ENCODE assay signal across 7 cellular contexts in the genomic region with DNA sequence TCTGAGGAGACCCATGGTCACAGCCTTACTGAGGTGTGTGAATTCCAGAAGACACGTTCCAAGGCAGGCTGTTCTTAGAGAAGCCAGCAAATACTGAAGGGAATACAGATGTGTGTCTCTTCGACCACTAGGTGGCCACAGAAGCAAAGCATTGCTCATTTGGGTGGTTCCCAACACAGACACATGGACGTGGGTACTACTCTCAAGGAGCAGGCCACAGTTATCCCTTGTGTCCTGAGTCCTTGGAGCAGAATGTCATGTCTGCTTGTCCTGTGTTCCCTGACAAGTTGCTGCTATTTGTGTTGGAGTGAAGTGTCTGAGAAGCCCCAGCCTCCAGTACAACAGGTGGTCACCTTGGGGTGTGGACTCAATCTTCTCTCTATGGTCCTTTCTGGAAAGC. TPM values are rescaled to one million over a fixed set of nuclear protein-coding genes. Genes with fewer than 3 reads are reported as not detected.
DNase-seq lines count a peak whose midpoint lies in the region; ATAC-seq and TF ChIP-seq lines count a peak whose summit lies in the region.

No MANE protein-coding gene starts in this region.

- H3K4me1 ChIP-seq in Karpas-422 (ENCODE audit: low read length): peaks cover 28% of the 10 kb centered on the region

- peak overlapping the region; percentile 86; the same call in 1 of the 2 replicates for H3K27ac ChIP-seq in Karpas-422 (ENCODE audit: low read length)

- no peak overlapping the region for H3K4me3 Mint-ChIP-seq in progenitor cell of endocrine pancreas (ENCODE audit: low read depth)

- peak overlapping the region; percentile 46; the same call in 1 of the 2 replicates for H3K9ac ChIP-seq in Karpas-422 (ENCODE audit: low read length)

- no peaks in the 10 kb centered on the region for H3K9me3 Mint-ChIP-seq in activated naive CD4-positive, alpha-beta T cell treated with anti-CD3 and anti-CD28 coated beads, Interleukin-2, amount 50 U/mL, for 72 hours
- no peaks in the 10 kb centered on the region for H3K9me3 Mint-ChIP-seq in progenitor cell of endocrine pancreas (ENCODE audit: low read depth)

- peak overlapping the region; percentile 87 to 91 for H3K27ac Mint-ChIP-seq in activated naive CD4-positive, alpha-beta T cell treated with anti-CD3 and anti-CD28 coated beads, Interleukin-2, amount 50 U/mL, for 72 hours
- no peak overlapping the region for H3K27ac Mint-ChIP-seq in progenitor cell of endocrine pancreas

- H3K9me2 ChIP-seq in Karpas-422 (replicated peaks; ENCODE audit: insufficient read depth, low read length): no peaks in the 10 kb centered on the region

- DNase-seq in Karpas-422 (peak; percentile 86), SHP77 treated with DMSO at 0.1 percent for 48 hours (lab: John Stamatoyannopoulos, UW) (peak; percentile 19), glomerular visceral epithelial cell (ENCODE audit: extremely low spot score) (peak; percentile 66), progenitor cell of endocrine pancreas (ENCODE audit: low spot score, unreplicated experiment) (peak; percentile 17)
- DNase-seq in activated naive CD4-positive, alpha-beta T cell treated with anti-CD3 and anti-CD28 coated beads, Interleukin-2, amount 50 U/mL, for 72 hours (ENCODE audit: low spot score in 2 of 2): peak; percentile 57 to 61

- TF ChIP-seq CTCF in GM12873 (IDR thresholded peaks at IDR 0.05; ENCODE audit: insufficient read depth, low read depth, low read length, missing control alignments) (peak; percentile 97), progenitor cell of endocrine pancreas (IDR thresholded peaks at IDR 0.05; ENCODE audit: unreplicated experiment) (peak; percentile 81)

- H2AFZ ChIP-seq in Karpas-422 (ENCODE audit: low read length): no peak overlapping the region

- peaks cover 0 to 7% of the 10 kb centered on the region in 2 donors for H3K36me3 Mint-ChIP-seq in activated naive CD4-positive, alpha-beta T cell treated with anti-CD3 and anti-CD28 coated beads, Interleukin-2, amount 50 U/mL, for 72 hours
- peaks cover 5% of the 10 kb centered on the region for H3K36me3 Mint-ChIP-seq in progenitor cell of endocrine pancreas (ENCODE audit: insufficient read depth)

- H3K4me2 ChIP-seq in Karpas-422 (ENCODE audit: low read depth, low read length, poor library complexity, severe bottlenecking): no peak overlapping the region

- H3K79me2 ChIP-seq in Karpas-422 (ENCODE audit: low read length): peaks cover 32% of the 10 kb centered on the region

- no peaks in the 10 kb centered on the region for H3K27me3 ChIP-seq in Karpas-422 (ENCODE audit: low read length)

- 0 out of 2 replicates have a peak, but pooled peaks cover 6% of the 10 kb centered on the region for H3K36me3 ChIP-seq in Karpas-422 (ENCODE audit: insufficient read depth, low read length)

- H3K4me1 Mint-ChIP-seq in progenitor cell of endocrine pancreas (ENCODE audit: low read depth): peaks cover 4% of the 10 kb centered on the region

- H3K4me3 ChIP-seq in Karpas-422 (ENCODE audit: low read length): no peak overlapping the region

- ATAC-seq in activated naive CD4-positive, alpha-beta T cell treated with anti-CD3 and anti-CD28 coated beads, Interleukin-2, amount 50 U/mL, for 72 hours: peak; percentile 66 to 74
- no peak for ATAC-seq in GM18505 (IDR thresholded peaks at IDR 0.05; ENCODE audit: unreplicated experiment)

- H3K9me3 ChIP-seq in Karpas-422 (ENCODE audit: low read length): no peaks in the 10 kb centered on the region

- TF ChIP-seq POLR2A in GM18505 (IDR thresholded peaks at IDR 0.05; ENCODE audit: borderline replicate concordance, extremely low read depth, insufficient read depth, insufficient read length): no peak

- H3K27me3 Mint-ChIP-seq in progenitor cell of endocrine pancreas: no peaks in the 10 kb centered on the region

- no peaks in the 10 kb centered on the region for H4K20me1 ChIP-seq in Karpas-422 (ENCODE audit: insufficient read depth, low read depth, low read length)

RNA-seq across cellular contexts. Expression of gene HMOX2, which starts 30.3 kb away (rescaled TPM):
- total RNA-seq in Karpas-422 (2014; rRNA removed; shearing (Covaris generic); ENCODE audit: low replicate concordance): 50.1 and 76.2 TPM in 2 replicates
- total RNA-seq in activated naive CD4-positive, alpha-beta T cell treated with anti-CD3 and anti-CD28 coated beads, Interleukin-2, amount 50 U/mL, for 72 hours: 10 to 100 TPM; 32.5 to 56.4 TPM
- 28.5 and 30.1 TPM in 2 replicates for total RNA-seq in progenitor cell of endocrine pancreas

RNA-seq across cellular contexts. Expression of gene NMRAL1, which starts 32.0 kb away (rescaled TPM):
- total RNA-seq in Karpas-422 (2014; rRNA removed; shearing (Covaris generic); ENCODE audit: low replicate concordance): 48.2 and 129 TPM in 2 replicates
- 10 to 100 TPM; 30.5 to 42.8 TPM for total RNA-seq in activated naive CD4-positive, alpha-beta T cell treated with anti-CD3 and anti-CD28 coated beads, Interleukin-2, amount 50 U/mL, for 72 hours
- 47.1 and 48.7 TPM in 2 replicates for total RNA-seq in progenitor cell of endocrine pancreas

RNA-seq across cellular contexts. Expression of gene CDIP1, which starts 32.1 kb away (rescaled TPM):
- total RNA-seq in Karpas-422 (2014; rRNA removed; shearing (Covaris generic); ENCODE audit: low replicate concordance): not detected in 2 replicates
- 10 to 100 TPM; 27.5 to 32.9 TPM for total RNA-seq in activated naive CD4-positive, alpha-beta T cell treated with anti-CD3 and anti-CD28 coated beads, Interleukin-2, amount 50 U/mL, for 72 hours
- 30.2 and 31.8 TPM in 2 replicates for total RNA-seq in progenitor cell of endocrine pancreas

RNA-seq across cellular contexts. Expression of gene C16orf96, which starts 49.7 kb away (rescaled TPM):
- not detected in 2 replicates for total RNA-seq in Karpas-422 (2014; rRNA removed; shearing (Covaris generic); ENCODE audit: low replicate concordance)
- total RNA-seq in activated naive CD4-positive, alpha-beta T cell treated with anti-CD3 and anti-CD28 coated beads, Interleukin-2, amount 50 U/mL, for 72 hours: under 1 TPM; 0.05 to 0.19 TPM
- 1.2 and 1.7 TPM in 2 replicates for total RNA-seq in progenitor cell of endocrine pancreas

Comparison
In these comparisons a context has a peak if more than half of its experiments do, and no peak if none do; other contexts are left out.
1. DNase-seq: peak in every context shown above with its lines; median percentile 86 in Karpas-422; 66 in glomerular visceral epithelial cell; 59 in activated naive CD4-positive, alpha-beta T cell treated with anti-CD3 and anti-CD28 coated beads, Interleukin-2, amount 50 U/mL, for 72 hours; 19 in SHP77 treated with DMSO at 0.1 percent for 48 hours; 17 in progenitor cell of endocrine pancreas.
2. RNA of gene CDIP1, which starts 32.1 kb away (total RNA-seq): 27.5 to 32.9 TPM in activated naive CD4-positive, alpha-beta T cell treated with anti-CD3 and anti-CD28 coated beads, Interleukin-2, amount 50 U/mL, for 72 hours and 30.2 to 31.8 TPM in progenitor cell of endocrine pancreas; not detected in Karpas-422; every median in the first group is over 10 times any median in the second.